13 cellular contexts compared by ENCODE assay signal in genomic region chr11:128728767-128729587, GRCh38. TPM values are rescaled to one million over a fixed set of nuclear protein-coding genes. Genes with fewer than 3 reads are reported as not detected.
DNase-seq lines count a peak whose midpoint lies in the region; ATAC-seq, FAIRE-seq and TF ChIP-seq lines count a peak whose summit lies in the region.
"Had no signal": no experiment of that assay in that cellular context is flagged by ENCODE, and none has a peak within 500 bp of the region (broad histone marks: within the 10 kb centered on the region; RNA-seq: fewer than 3 reads in every experiment).

No MANE protein-coding gene starts in this region.

- peak overlapping the region; percentile 52 for H3K4me3 Mint-ChIP-seq in activated CD4-positive, alpha-beta T cell treated with anti-CD3 and anti-CD28 coated beads for 36 hours
- H3K4me3 Mint-ChIP-seq in neural progenitor cell, result no peak overlapping the region

- H3K27ac Mint-ChIP-seq in activated CD4-positive, alpha-beta T cell treated with anti-CD3 and anti-CD28 coated beads for 36 hours, result peak overlapping the region; percentile 88
- H3K27ac Mint-ChIP-seq in neural progenitor cell, result peak overlapping the region; percentile 25

- H3K36me3 ChIP-seq in GM12878 (ENCODE audit: control insufficient read depth in 2 of 2, insufficient read depth in 2 of 2, low read length in 1 of 2) (no peaks in the 10 kb centered on the region; a peak in 1 of 4 replicates), neural progenitor cell (no peaks in the 10 kb centered on the region), breast epithelium (no peaks in the 10 kb centered on the region)
- H3K36me3 ChIP-seq: cardiac muscle cell, SJSA1 had no signal

- no peaks in the 10 kb centered on the region for H3K9me3 Mint-ChIP-seq in activated CD4-positive, alpha-beta T cell treated with anti-CD3 and anti-CD28 coated beads for 36 hours (ENCODE audit: low read depth)
- H3K9me3 Mint-ChIP-seq in neural progenitor cell, result no peaks in the 10 kb centered on the region

- RAD21 ChIA-PET in GM12878 (lab: Charles Lee; ENCODE audit: unreplicated experiment), result interaction anchor here (1.7 kb wide), 1 partner anchor 10 kb away, joined by 5 read pairs; no protein-coding TSS in a partner anchor

- no TSS peak for BruUV-seq in GM12878 (replicated peaks; lab: Mats Ljungman, UMichigan)

- DNase-seq in activated CD4-positive, alpha-beta T cell treated with anti-CD3 and anti-CD28 coated beads for 36 hours, result peak; percentile 38
- no peak for DNase-seq in activated CD4-positive, alpha-beta T cell treated with anti-CD3 and anti-CD28 coated beads for 48 hours
- DNase-seq in NCI-H69 (lab: John Stamatoyannopoulos, UW) (peak; percentile 11), GM12878 (ENCODE audit: low read depth, low spot score) (no peak), neural progenitor cell (ENCODE audit: low spot score) (peak; percentile 66), breast epithelium (ENCODE audit: low spot score in 2 of 2) (no peak), amygdala (lab: John Stamatoyannopoulos, UW) (no peak)
- DNase-seq: IMR-90, posterior cingulate gyrus had no signal

- in situ Hi-C loops in GM12878 (cut with MboI), result no loop called here

- peak overlapping the region; percentile 91; the same call in 1 of the 2 replicates for H3K27ac ChIP-seq in GM12878 (ENCODE audit: control insufficient read depth, insufficient read depth)
- H3K27ac ChIP-seq in neural progenitor cell, result no peak overlapping the region
- H3K27ac ChIP-seq in breast epithelium, result peak overlapping the region in 1 of 2 donors; percentile 8
- H3K27ac ChIP-seq: cardiac muscle cell, SJSA1 had no signal

- CTCF ChIA-PET in activated CD4-positive, alpha-beta T cell treated with anti-CD3 and anti-CD28 coated beads for 36 hours (lab: Charles Lee), result interaction anchor here (0.9 to 3.2 kb wide), 6 partner anchors 7 to 28 kb away, joined by 3 to 17 read pairs (median 5); no protein-coding TSS in a partner anchor
- CTCF ChIA-PET in GM12878 (lab: Yijun Ruan, JAX), result interaction anchor here (0.6 to 3.3 kb wide), 5 partner anchors 10 to 106 kb away, joined by 3 to 12 read pairs (median 3); no protein-coding TSS in a partner anchor

- no peak for TF ChIP-seq EP300 in GM12878 (IDR thresholded peaks at IDR 0.05; ENCODE audit: borderline replicate concordance in 1 of 2, control insufficient read depth in 1 of 2, low read depth in 2 of 2, low read length in 2 of 2)

- H3K4me3 ChIP-seq in GM12878 (no peak overlapping the region), neural progenitor cell (no peak overlapping the region), breast epithelium (no peak overlapping the region)
- H3K4me3 ChIP-seq: cardiac muscle cell, SJSA1 had no signal

- no peaks in the 10 kb centered on the region for H3K27me3 ChIP-seq in GM12878 (replicated peaks in 1 of 2; ENCODE audit: control insufficient read depth in 2 of 2, insufficient read depth in 2 of 2, low read length in 1 of 2)
- peaks cover 14% of the 10 kb centered on the region for H3K27me3 ChIP-seq in neural progenitor cell
- peaks cover 0 to 10% of the 10 kb centered on the region in 2 donors for H3K27me3 ChIP-seq in breast epithelium
- H3K27me3 ChIP-seq: SJSA1 had no signal

- ATAC-seq in activated CD4-positive, alpha-beta T cell treated with anti-CD3 and anti-CD28 coated beads for 36 hours, result peak; percentile 14
- ATAC-seq in GM12878 (no peak), GM18858 (IDR thresholded peaks at IDR 0.05; ENCODE audit: unreplicated experiment) (no peak)

- intact Hi-C loops in activated CD4-positive, alpha-beta T cell treated with anti-CD3 and anti-CD28 coated beads for 36 hours (cut with DNase I, micrococcal nuclease), result loop anchor here in 1 of 2 experiments (10.0 kb wide), 1 partner anchor 444 kb away; no protein-coding TSS in a partner anchor
- intact Hi-C loops in GM12878 (cut with micrococcal nuclease; ENCODE audit: unreplicated experiment) (no loop called here), breast epithelium (cut with DNase I; ENCODE audit: low total_unique reads) (no loop called here)

- H3K79me2 ChIP-seq in GM12878 (ENCODE audit: control insufficient read depth, insufficient read depth, low read length) (peaks cover 66% of the 10 kb centered on the region), neural progenitor cell (ENCODE audit: low read depth) (no peaks in the 10 kb centered on the region)

- no peak for TF ChIP-seq POLR2A in GM12878 (IDR thresholded peaks at IDR 0.05; ENCODE audit: low read depth, low read length)
- TF ChIP-seq POLR2A in breast epithelium (IDR thresholded peaks at IDR 0.05), result no peak

- no peaks in the 10 kb centered on the region for H3K9me3 ChIP-seq in GM12878 (replicated peaks; ENCODE audit: control insufficient read depth, insufficient read depth, low read length)
- no peaks in the 10 kb centered on the region for H3K9me3 ChIP-seq in neural progenitor cell (ENCODE audit: low read depth)
- H3K9me3 ChIP-seq in breast epithelium, result no peaks in the 10 kb centered on the region
- H3K9me3 ChIP-seq: SJSA1 had no signal

- no peaks in the 10 kb centered on the region for H4K20me1 ChIP-seq in GM12878 (ENCODE audit: control insufficient read depth, insufficient read depth)
- no peaks in the 10 kb centered on the region for H4K20me1 ChIP-seq in neural progenitor cell (ENCODE audit: low read depth)

- H3K36me3 Mint-ChIP-seq in activated CD4-positive, alpha-beta T cell treated with anti-CD3 and anti-CD28 coated beads for 36 hours (ENCODE audit: low read depth), result peaks cover 13% of the 10 kb centered on the region
- no peaks in the 10 kb centered on the region for H3K36me3 Mint-ChIP-seq in neural progenitor cell

- no peak for TF ChIP-seq RAD21 in GM12878 (IDR thresholded peaks at IDR 0.05; ENCODE audit: insufficient read depth, low read depth, low read length)

- peaks cover 24% of the 10 kb centered on the region for H3F3A ChIP-seq in neural progenitor cell (ENCODE audit: low read depth)

- no peaks in the 10 kb centered on the region for H3K27me3 Mint-ChIP-seq in activated CD4-positive, alpha-beta T cell treated with anti-CD3 and anti-CD28 coated beads for 36 hours
- H3K27me3 Mint-ChIP-seq in neural progenitor cell (ENCODE audit: insufficient read depth, low read depth), result peaks cover 20% of the 10 kb centered on the region

- SMC1A ChIA-PET in GM12878 (lab: Charles Lee; ENCODE audit: uncharacterized antibody, unreplicated experiment), result interaction anchor here (3.7 to 17.6 kb wide), 4 partner anchors 7 to 97 kb away, joined by 11 to 263 read pairs (median 28); no protein-coding TSS in a partner anchor

- no peak for FAIRE-seq in GM12878 (lab: Jason Lieb, UNC)
- FAIRE-seq: urothelium cell line had no signal

- 74% methylated on average over 13 of the region's 13 CpGs for WGBS in GM12878 (ENCODE audit: insufficient coverage, insufficient replicate concordance, low lambda C conversion rate, missing lambda C conversion rate)

- POLR2A ChIA-PET in activated CD4-positive, alpha-beta T cell treated with anti-CD3 and anti-CD28 coated beads for 36 hours (lab: Charles Lee), result interaction anchor here (0.6 kb wide), 1 partner anchor 33 kb away, joined by 3 read pairs; no protein-coding TSS in a partner anchor
- POLR2A ChIA-PET in GM12878 (lab: Charles Lee), result interaction anchor here (1.7 kb wide), 1 partner anchor 9 kb away, joined by 4 read pairs; no protein-coding TSS in a partner anchor

- no peak for TF ChIP-seq CTCF in GM12878 (IDR thresholded peaks at IDR 0.05 in 2 of 3, conservative IDR thresholded peaks at IDR 0.05 in 1 of 3; ENCODE audit: control insufficient read depth in 2 of 3, extremely low read depth in 1 of 3, insufficient read depth in 1 of 3, low read depth in 3 of 3, low read length in 3 of 3)
- TF ChIP-seq CTCF in neural progenitor cell (IDR thresholded peaks at IDR 0.05), result no peak
- TF ChIP-seq CTCF in breast epithelium (IDR thresholded peaks at IDR 0.05), result no peak

- H3K4me1 ChIP-seq in GM12878 (ENCODE audit: control insufficient read depth, insufficient read depth, low read length) (peaks cover 94% of the 10 kb centered on the region), neural progenitor cell (peaks cover 38% of the 10 kb centered on the region), breast epithelium (no peaks in the 10 kb centered on the region)
- H3K4me1 ChIP-seq: SJSA1 had no signal

- no peak overlapping the region for H2AFZ ChIP-seq in GM12878 (ENCODE audit: control insufficient read depth, low read depth, low read length)
- H2AFZ ChIP-seq in neural progenitor cell (replicated peaks), result no peak overlapping the region

- H3K9ac ChIP-seq in GM12878 (ENCODE audit: control insufficient read depth, insufficient read depth, low read length) (no peak overlapping the region), neural progenitor cell (no peak overlapping the region)

- peaks cover 99% of the 10 kb centered on the region for H3K4me1 Mint-ChIP-seq in activated CD4-positive, alpha-beta T cell treated with anti-CD3 and anti-CD28 coated beads for 36 hours
- H3K4me1 Mint-ChIP-seq in neural progenitor cell, result peaks cover 50% of the 10 kb centered on the region

- H3K4me2 ChIP-seq in GM12878 (ENCODE audit: control insufficient read depth, insufficient read depth) (no peak overlapping the region), neural progenitor cell (peak overlapping the region; percentile 50)

TF ChIP-seq in GM12878, 131 proteins besides CTCF, POLR2A, EP300 and RAD21 (continues in another document):
- no peak for TF ChIP-seq RAD51 (IDR thresholded peaks at IDR 0.05)
- TF ChIP-seq NR2C1 (IDR thresholded peaks at IDR 0.05), result no peak

RNA-seq across cellular contexts. Expression of gene FLI1, which starts 35.1 kb away (rescaled TPM):
- 10 to 100 TPM; 40.4 to 57.0 TPM for total RNA-seq in activated CD4-positive, alpha-beta T cell treated with anti-CD3 and anti-CD28 coated beads for 36 hours
- 26.5 and 33.7 TPM in 2 replicates for total RNA-seq in GM12878 (2013; cell fraction: nucleolus; rRNA removed)
- 37.7 and 38.5 TPM in 2 replicates for total RNA-seq in GM12878 (2014; rRNA removed)
- total RNA-seq in GM12878 (2014; rRNA removed; fragmentation: Illumina TruSeq; extraction: Trizol), result 35.7 and 37.6 TPM in 2 replicates
- 50.6 and 53.3 TPM in 2 replicates for total RNA-seq in GM12878 (2021)
- 8.6 TPM for polyA plus RNA-seq in GM12878 (2011; ENCODE audit: low read depth)
- polyA plus RNA-seq in GM12878 (2011; rRNA removed), result 24.7 and 38.0 TPM in 2 replicates
- polyA plus RNA-seq in GM12878 (2011; cell fraction: cytosol; rRNA removed), result 21.8 and 39.8 TPM in 2 replicates
- polyA plus RNA-seq in GM12878 (2011; cell fraction: nucleus; rRNA removed), result 20.0 and 24.1 TPM in 2 replicates
- polyA plus RNA-seq in GM12878 (2012), result 28.8 and 36.2 TPM in 2 replicates
- 37.9 and 46.3 TPM in 2 replicates for polyA plus RNA-seq in GM12878 (2014; fragmentation: Illumina TruSeq; extraction: Trizol)
- polyA plus RNA-seq in GM12878 (2014; fragmentation: Nextera tagmentation; extraction: Ambion mirVana), result 10 to 100 TPM; 12.5 to 15.8 TPM
- 58.8 and 61.9 TPM in 2 replicates for polyA plus RNA-seq in GM12878 (2014; rRNA removed)
- polyA plus RNA-seq in GM12878 (2016; fragmentation: Nextera tagmentation; extraction: Ambion mirVana), result 10 to 100 TPM; 39.1 to 44.8 TPM
- 65.9 and 70.0 TPM in 2 replicates for polyA minus RNA-seq in GM12878 (2011; rRNA and poly(A)+ RNA removed)
- 19.4 and 27.8 TPM in 2 replicates for polyA minus RNA-seq in GM12878 (2011; cell fraction: cytosol; rRNA and poly(A)+ RNA removed)
- polyA minus RNA-seq in GM12878 (2011; cell fraction: nucleus; rRNA and poly(A)+ RNA removed), result 12.7 and 34.6 TPM in 2 replicates
- not detected in 2 replicates for total RNA-seq in neural progenitor cell (ENCODE audit: low replicate concordance)
- total RNA-seq in breast epithelium, result 10 to 100 TPM; 23.9 to 62.2 (median 46.2) TPM

Comparison
In these comparisons a context has a peak if more than half of its experiments do, and no peak if none do; other contexts are left out.
1. DNase-seq: peak in activated CD4-positive, alpha-beta T cell treated with anti-CD3 and anti-CD28 coated beads for 36 hours (single experiment), NCI-H69 (single experiment) and neural progenitor cell (single experiment); none in activated CD4-positive, alpha-beta T cell treated with anti-CD3 and anti-CD28 coated beads for 48 hours (single experiment), GM12878 (single experiment), breast epithelium (0 of 2) and amygdala (0 of 56).
2. RNA of gene FLI1, which starts 35.1 kb away (total RNA-seq): 40.4 to 57.0 TPM in activated CD4-positive, alpha-beta T cell treated with anti-CD3 and anti-CD28 coated beads for 36 hours, 23.9 to 62.2 TPM in breast epithelium and 26.5 to 53.3 TPM in GM12878; not detected in neural progenitor cell; every median in the first group is over 10 times any median in the second.